25 cellular contexts compared by ENCODE assay signal in genomic region chr6:40054186-40054585, GRCh38.
DNase-seq lines count a peak whose midpoint lies in the region; ATAC-seq, FAIRE-seq and TF ChIP-seq lines count a peak whose summit lies in the region.
"Had no signal": no experiment of that assay in that cellular context is flagged by ENCODE, and none has a peak within 500 bp of the region (broad histone marks: within the 10 kb centered on the region; RNA-seq: fewer than 3 reads in every experiment).

No MANE protein-coding gene starts in this region.

- WGBS in mammary epithelial cell (ENCODE audit: low coverage, missing lambda C conversion rate): 29% methylated on average over 2 of the region's 2 CpGs

- FAIRE-seq in bronchial epithelial cell (lab: Jason Lieb, UNC): no peak
- FAIRE-seq: A549, GM12891, GM18507, H1 had no signal

- H2AFZ ChIP-seq in mammary epithelial cell (ENCODE audit: low read depth, low read length): no peak overlapping the region
- H2AFZ ChIP-seq: GM23248 had no signal

- peak; percentile 76 for DNase-seq in mammary epithelial cell
- no peak for DNase-seq in breast epithelium (ENCODE audit: low spot score in 2 of 2)
- DNase-seq in bronchial epithelial cell (ENCODE audit: low read depth): peak; percentile 69
- peak; percentile 3 for DNase-seq in renal cortical epithelial cell (ENCODE audit: low read depth)
- DNase-seq in Ammon's horn (ENCODE audit: low spot score): no peak
- DNase-seq in activated CD4-positive, alpha-beta T cell treated with anti-CD3 and anti-CD28 coated beads, Interleukin-2, amount 50 U/mL, for 1 hour: no peak
- DNase-seq: 8988T; ACHN; Caco-2; CD4-positive, CD25-positive, alpha-beta regulatory T cell; CD8-positive, alpha-beta T cell; DMS153; DMS79 treated with DMSO at 0.1 percent for 48 hours; GF-D8; GM23248; H7; HCEC 1CT had no signal

- dilution Hi-C loops in mammary epithelial cell (cut with HindIII; ENCODE audit: low sequenced_read_pairs): loop anchor here (5.0 kb wide), 1 partner anchor 58 kb away; no protein-coding TSS in a partner anchor

- BruUV-seq in mammary epithelial cell (replicated peaks; lab: Mats Ljungman, UMichigan): no TSS peak

- in situ Hi-C loops in mammary epithelial cell (cut with MboI; ENCODE audit: low sequenced_read_pairs in 2 of 2): no loop called here

- H3K4me2 ChIP-seq in mammary epithelial cell (ENCODE audit: insufficient read depth, low read depth, low read length): peak overlapping the region; percentile 34
- H3K4me2 ChIP-seq: A549, BLaER1 had no signal

- H4K20me1 ChIP-seq in mammary epithelial cell (ENCODE audit: insufficient read depth, low read length): no peaks in the 10 kb centered on the region
- H4K20me1 ChIP-seq: BLaER1 had no signal

- H3K27ac ChIP-seq in mammary epithelial cell (ENCODE audit: insufficient read depth, low read depth, low read length) (no peak overlapping the region), breast epithelium (no peak overlapping the region)
- H3K27ac ChIP-seq: A549, BLaER1, C4-2B, GM23248 had no signal

- TF ChIP-seq CTCF in mammary epithelial cell (conservative IDR thresholded peaks at IDR 0.05 in 1 of 2, IDR thresholded peaks at IDR 0.05 in 1 of 2; ENCODE audit: extremely low read depth in 1 of 2, insufficient read depth in 1 of 2, low read depth in 1 of 2, low read length in 2 of 2): no peak
- no peak for TF ChIP-seq CTCF in breast epithelium (IDR thresholded peaks at IDR 0.05)
- TF ChIP-seq CTCF in bronchial epithelial cell (IDR thresholded peaks at IDR 0.05; ENCODE audit: insufficient read depth, low read length, severe bottlenecking): no peak

- H3K4me3 ChIP-seq in mammary epithelial cell (replicated peaks in 1 of 3; ENCODE audit: insufficient read depth in 1 of 3, low read depth in 2 of 3, low read length in 3 of 3) (no peak overlapping the region), breast epithelium (no peak overlapping the region), bronchial epithelial cell (ENCODE audit: low read depth, low read length) (no peak overlapping the region)
- H3K4me3 ChIP-seq: A549, BLaER1, GM23248 had no signal

- H3K27me3 ChIP-seq in mammary epithelial cell (ENCODE audit: insufficient read depth, low read length) (no peaks in the 10 kb centered on the region), breast epithelium (no peaks in the 10 kb centered on the region), bronchial epithelial cell (ENCODE audit: control insufficient read depth, insufficient read depth, low read length) (no peaks in the 10 kb centered on the region)
- H3K27me3 ChIP-seq: BLaER1 had no signal

- TF ChIP-seq POLR2A in breast epithelium (IDR thresholded peaks at IDR 0.05): no peak

- intact Hi-C loops in mammary epithelial cell (cut with micrococcal nuclease) (no loop called here), breast epithelium (cut with DNase I; ENCODE audit: low total_unique reads) (no loop called here)

- H3K36me3 ChIP-seq in mammary epithelial cell (ENCODE audit: insufficient read depth, low read length) (no peaks in the 10 kb centered on the region), breast epithelium (no peaks in the 10 kb centered on the region), bronchial epithelial cell (ENCODE audit: control insufficient read depth, insufficient read depth, low read length) (no peaks in the 10 kb centered on the region)
- H3K36me3 ChIP-seq: BLaER1 had no signal

- ATAC-seq in esophagus mucosa: peak; percentile 26
- ATAC-seq in GM21825 (IDR thresholded peaks at IDR 0.05; ENCODE audit: unreplicated experiment): no peak
- ATAC-seq: A549; CD8-positive, alpha-beta T cell had no signal

- CTCF ChIA-PET in mammary epithelial cell (lab: Charles Lee; ENCODE audit: low non-redundant PET): no interaction called here

- H3K9me3 ChIP-seq in mammary epithelial cell (replicated peaks; ENCODE audit: insufficient read depth, low read length) (no peaks in the 10 kb centered on the region), breast epithelium (no peaks in the 10 kb centered on the region)
- H3K9me3 ChIP-seq: A549, Caco-2 had no signal

- H3K9ac ChIP-seq in mammary epithelial cell (ENCODE audit: insufficient read depth, low read length): no peak overlapping the region
- H3K9ac ChIP-seq: BLaER1, GM23248 had no signal

- H3K4me1 ChIP-seq in mammary epithelial cell (ENCODE audit: insufficient read depth, low read length) (peaks cover 10% of the 10 kb centered on the region), breast epithelium (no peaks in the 10 kb centered on the region)
- H3K4me1 ChIP-seq: A549, BLaER1, Caco-2 had no signal

- no peaks in the 10 kb centered on the region for H3K79me2 ChIP-seq in mammary epithelial cell (ENCODE audit: insufficient read depth, low read length)

Comparison
In these comparisons a context has a peak if more than half of its experiments do, and no peak if none do; other contexts are left out.
1. DNase-seq: peak in mammary epithelial cell (single experiment), bronchial epithelial cell (single experiment) and renal cortical epithelial cell (single experiment); none in breast epithelium (0 of 2), Ammon's horn (single experiment) and activated CD4-positive, alpha-beta T cell treated with anti-CD3 and anti-CD28 coated beads, Interleukin-2, amount 50 U/mL, for 1 hour (single experiment).